8 cellular contexts compared by ENCODE assay signal in genomic region chr12:101407054-101407437, GRCh38. TPM values are rescaled to one million over a fixed set of nuclear protein-coding genes. Genes with fewer than 3 reads are reported as not detected.
A peak's percentile ranks its signal among the peaks of the same experiment; 100 is the strongest.
DNase-seq lines count a peak whose midpoint lies in the region; ATAC-seq, FAIRE-seq and TF ChIP-seq lines count a peak whose summit lies in the region.

No MANE protein-coding gene starts in this region.

- H3K4me2 ChIP-seq in astrocyte (ENCODE audit: low read length): peak overlapping the region; percentile 99

- peaks cover 13% of the 10 kb centered on the region for H3K4me1 Mint-ChIP-seq in astrocyte (ENCODE audit: low read depth, unreplicated experiment)

- peak overlapping the region; percentile 97 for H2AFZ ChIP-seq in astrocyte (ENCODE audit: low read depth, low read length)

- intact Hi-C loops in kidney (cut with DNase I): no loop called here

- peak overlapping the region; percentile 94 for H3K27ac Mint-ChIP-seq in astrocyte (ENCODE audit: unreplicated experiment)

- H3K36me3 Mint-ChIP-seq in astrocyte (ENCODE audit: low read depth, unreplicated experiment): peaks cover 2% of the 10 kb centered on the region

- H3K4me1 ChIP-seq in astrocyte (ENCODE audit: insufficient read depth, low read length): peaks cover 5% of the 10 kb centered on the region
- peaks cover 3 to 11% of the 10 kb centered on the region in 2 donors for H3K4me1 ChIP-seq in kidney (ENCODE audit: control insufficient read depth in 1 of 2, insufficient read depth in 1 of 2, low read depth in 1 of 2, low read length in 2 of 2)

- DNase-seq in GM12865 (ENCODE audit: low read depth): no peak
- peak; percentile 51 for DNase-seq in NAMALWA (ENCODE audit: low spot score)
- DNase-seq in astrocyte (ENCODE audit: low read depth): no peak
- peak; percentile 56 for DNase-seq in kidney
- DNase-seq in substantia nigra (lab: John Stamatoyannopoulos, UW): peak in 6 of 49 donors; percentile 11 to 61 (median 36)
- DNase-seq in RPMI8226: no peak
- DNase-seq in AG20443 (ENCODE audit: low spot score): no peak

- peak overlapping the region; percentile 97 for H3K27ac ChIP-seq in astrocyte (ENCODE audit: low read depth, low read length)
- peak overlapping the region; percentile 94 to 96 for H3K27ac ChIP-seq in kidney (ENCODE audit: low read depth in 2 of 2, low read length in 2 of 2)
- peak overlapping the region; percentile 83 for H3K27ac ChIP-seq in substantia nigra (ENCODE audit: low read depth, low read length, poor library complexity, severe bottlenecking)

- H3K27me3 Mint-ChIP-seq in astrocyte (ENCODE audit: low read depth, unreplicated experiment): peaks cover under 1% of the 10 kb centered on the region

- peaks cover 39% of the 10 kb centered on the region for H4K20me1 ChIP-seq in astrocyte (ENCODE audit: insufficient read depth, low read length)

- H3K79me2 ChIP-seq in astrocyte (ENCODE audit: insufficient read depth, low read length): peaks cover 55% of the 10 kb centered on the region

- H3K4me3 ChIP-seq in GM12865 (ENCODE audit: low read depth, low read length): peak overlapping the region; percentile 92
- peak overlapping the region; percentile 96 for H3K4me3 ChIP-seq in astrocyte (ENCODE audit: insufficient read depth, low read depth, low read length)
- peak overlapping the region; percentile 88 to 95 for H3K4me3 ChIP-seq in kidney (ENCODE audit: low read length in 2 of 2)

- H3K27me3 ChIP-seq in astrocyte (ENCODE audit: insufficient read depth, low read length): no peaks in the 10 kb centered on the region

- no peaks in the 10 kb centered on the region for H3K36me3 ChIP-seq in astrocyte (ENCODE audit: insufficient read depth, low read length)
- H3K36me3 ChIP-seq in kidney (ENCODE audit: control insufficient read depth in 1 of 2, insufficient read depth in 2 of 2, low read length in 2 of 2): no peaks in the 10 kb centered on the region

- FAIRE-seq in astrocyte (lab: Jason Lieb, UNC) (no peak), kidney (lab: Jason Lieb, UNC) (no peak)

- H3K4me3 Mint-ChIP-seq in astrocyte (ENCODE audit: unreplicated experiment): peak overlapping the region; percentile 98

- H3K9ac ChIP-seq in astrocyte (ENCODE audit: low read length) (peak overlapping the region; percentile 94), kidney (ENCODE audit: low read length in 2 of 2) (peak overlapping the region; percentile 91 to 98)

- peak; percentile 20 for ATAC-seq in GM21786 (IDR thresholded peaks at IDR 0.05; ENCODE audit: unreplicated experiment)

- TF ChIP-seq CTCF in GM12865 (IDR thresholded peaks at IDR 0.05; ENCODE audit: insufficient read depth, low read depth, low read length, missing control alignments): no peak
- TF ChIP-seq CTCF in astrocyte (IDR thresholded peaks at IDR 0.05; ENCODE audit: insufficient read depth, low read depth, low read length): no peak
- TF ChIP-seq CTCF in kidney (IDR thresholded peaks at IDR 0.05; ENCODE audit: borderline replicate concordance, extremely low read depth, insufficient read depth): no peak

- no peaks in the 10 kb centered on the region for H3K9me3 Mint-ChIP-seq in astrocyte (ENCODE audit: unreplicated experiment)

- H3K9me3 ChIP-seq in astrocyte (ENCODE audit: insufficient read depth, low read depth, low read length): no peaks in the 10 kb centered on the region
- H3K9me3 ChIP-seq in kidney (ENCODE audit: control insufficient read depth in 1 of 2, low read length in 2 of 2): no peaks in the 10 kb centered on the region

RNA-seq across cellular contexts. Expression of gene ARL1, which starts 0.5 kb away (rescaled TPM):
- total RNA-seq in astrocyte: 100 and 129 TPM in 2 replicates
- 100 TPM for total RNA-seq in kidney
- polyA plus RNA-seq in kidney (ENCODE audit: insufficient read depth, low read depth, low replicate concordance): 84.9 TPM

Comparison
In these comparisons a context has a peak if more than half of its experiments do, and no peak if none do; other contexts are left out.
1. DNase-seq: peak in NAMALWA (single experiment) and kidney (single experiment); none in GM12865 (single experiment), astrocyte (single experiment), RPMI8226 (single experiment) and AG20443 (single experiment).
2. Peak in every context shown above with its lines, with median percentiles within 50 percentile points of each other: H3K4me3 ChIP-seq and H3K27ac ChIP-seq.